1 cellular context compared by ENCODE assay signal in the genomic region with DNA sequence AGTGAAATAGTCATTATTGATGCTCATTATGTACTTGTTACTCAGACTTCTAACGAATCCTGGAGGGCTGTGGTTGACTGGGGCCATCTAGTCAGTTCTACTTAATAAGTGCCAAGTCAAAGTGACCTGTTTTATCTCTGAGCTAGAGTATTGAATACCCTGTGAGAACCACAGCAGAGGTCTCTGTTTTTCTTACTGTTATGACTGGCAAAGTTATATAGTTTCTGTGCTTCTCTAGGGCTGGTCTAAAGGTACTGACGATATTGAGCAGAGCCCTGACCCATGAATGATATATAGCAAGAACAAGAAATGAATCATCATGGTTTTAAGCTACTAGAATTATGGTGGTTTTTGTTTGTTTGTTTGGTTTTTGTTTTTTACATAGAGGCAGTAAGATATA.
A peak's percentile ranks its signal among the peaks of the same experiment; 100 is the strongest.
TF ChIP-seq lines count a peak whose summit lies in the region.

No MANE protein-coding gene starts in this region.

TF ChIP-seq in GM12878, 131 proteins besides CTCF, POLR2A, EP300 and RAD21 (continued from another document):
- TF ChIP-seq ATF2 (IDR thresholded peaks at IDR 0.05; ENCODE audit: low read length), result peak; percentile 62
- TF ChIP-seq STAT1 (conservative IDR thresholded peaks at IDR 0.05), result no peak
- no peak for TF ChIP-seq ZNF384 (IDR thresholded peaks at IDR 0.05; ENCODE audit: borderline replicate concordance, low read depth, low read length)
- no peak for TF ChIP-seq KAT2A (conservative IDR thresholded peaks at IDR 0.05; ENCODE audit: control insufficient read depth, low read depth, low read length)
- TF ChIP-seq, protein P1, sequence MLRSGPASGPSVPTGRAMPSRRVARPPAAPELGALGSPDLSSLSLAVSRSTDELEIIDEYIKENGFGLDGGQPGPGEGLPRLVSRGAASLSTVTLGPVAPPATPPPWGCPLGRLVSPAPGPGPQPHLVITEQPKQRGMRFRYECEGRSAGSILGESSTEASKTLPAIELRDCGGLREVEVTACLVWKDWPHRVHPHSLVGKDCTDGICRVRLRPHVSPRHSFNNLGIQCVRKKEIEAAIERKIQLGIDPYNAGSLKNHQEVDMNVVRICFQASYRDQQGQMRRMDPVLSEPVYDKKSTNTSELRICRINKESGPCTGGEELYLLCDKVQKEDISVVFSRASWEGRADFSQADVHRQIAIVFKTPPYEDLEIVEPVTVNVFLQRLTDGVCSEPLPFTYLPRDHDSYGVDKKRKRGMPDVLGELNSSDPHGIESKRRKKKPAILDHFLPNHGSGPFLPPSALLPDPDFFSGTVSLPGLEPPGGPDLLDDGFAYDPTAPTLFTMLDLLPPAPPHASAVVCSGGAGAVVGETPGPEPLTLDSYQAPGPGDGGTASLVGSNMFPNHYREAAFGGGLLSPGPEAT (IDR thresholded peaks at IDR 0.05; ENCODE audit: low read depth), result no peak
- TF ChIP-seq RUNX3 (IDR thresholded peaks at IDR 0.05; ENCODE audit: low read length), result peak; percentile 83
- no peak for TF ChIP-seq TBL1XR1 (IDR thresholded peaks at IDR 0.05; ENCODE audit: low read depth, low read length)
- TF ChIP-seq ZNF217 (IDR thresholded peaks at IDR 0.05), result no peak
- no peak for TF ChIP-seq SMAD5 (IDR thresholded peaks at IDR 0.05; ENCODE audit: low read depth)
- TF ChIP-seq MEF2B (IDR thresholded peaks at IDR 0.05; ENCODE audit: partially characterized antibody, poor library complexity, severe bottlenecking), result no peak
- TF ChIP-seq, protein P2, sequence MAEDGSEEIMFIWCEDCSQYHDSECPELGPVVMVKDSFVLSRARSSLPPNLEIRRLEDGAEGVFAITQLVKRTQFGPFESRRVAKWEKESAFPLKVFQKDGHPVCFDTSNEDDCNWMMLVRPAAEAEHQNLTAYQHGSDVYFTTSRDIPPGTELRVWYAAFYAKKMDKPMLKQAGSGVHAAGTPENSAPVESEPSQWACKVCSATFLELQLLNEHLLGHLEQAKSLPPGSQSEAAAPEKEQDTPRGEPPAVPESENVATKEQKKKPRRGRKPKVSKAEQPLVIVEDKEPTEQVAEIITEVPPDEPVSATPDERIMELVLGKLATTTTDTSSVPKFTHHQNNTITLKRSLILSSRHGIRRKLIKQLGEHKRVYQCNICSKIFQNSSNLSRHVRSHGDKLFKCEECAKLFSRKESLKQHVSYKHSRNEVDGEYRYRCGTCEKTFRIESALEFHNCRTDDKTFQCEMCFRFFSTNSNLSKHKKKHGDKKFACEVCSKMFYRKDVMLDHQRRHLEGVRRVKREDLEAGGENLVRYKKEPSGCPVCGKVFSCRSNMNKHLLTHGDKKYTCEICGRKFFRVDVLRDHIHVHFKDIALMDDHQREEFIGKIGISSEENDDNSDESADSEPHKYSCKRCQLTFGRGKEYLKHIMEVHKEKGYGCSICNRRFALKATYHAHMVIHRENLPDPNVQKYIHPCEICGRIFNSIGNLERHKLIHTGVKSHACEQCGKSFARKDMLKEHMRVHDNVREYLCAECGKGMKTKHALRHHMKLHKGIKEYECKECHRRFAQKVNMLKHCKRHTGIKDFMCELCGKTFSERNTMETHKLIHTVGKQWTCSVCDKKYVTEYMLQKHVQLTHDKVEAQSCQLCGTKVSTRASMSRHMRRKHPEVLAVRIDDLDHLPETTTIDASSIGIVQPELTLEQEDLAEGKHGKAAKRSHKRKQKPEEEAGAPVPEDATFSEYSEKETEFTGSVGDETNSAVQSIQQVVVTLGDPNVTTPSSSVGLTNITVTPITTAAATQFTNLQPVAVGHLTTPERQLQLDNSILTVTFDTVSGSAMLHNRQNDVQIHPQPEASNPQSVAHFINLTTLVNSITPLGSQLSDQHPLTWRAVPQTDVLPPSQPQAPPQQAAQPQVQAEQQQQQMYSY (CRISPR knock-in tag; IDR thresholded peaks at IDR 0.05), result no peak
- TF ChIP-seq ZZZ3 (IDR thresholded peaks at IDR 0.05; ENCODE audit: control insufficient read depth, insufficient read length, low read depth), result no peak
- TF ChIP-seq HCFC1 (IDR thresholded peaks at IDR 0.05; ENCODE audit: low read length), result no peak
- TF ChIP-seq CHD2 (IDR thresholded peaks at IDR 0.05; ENCODE audit: borderline replicate concordance, low read depth, low read length), result no peak
- TF ChIP-seq CBFB (IDR thresholded peaks at IDR 0.05; ENCODE audit: low read depth), result no peak
- 0 out of 2 replicates have a peak, but pooled peaks have one; percentile 33 for TF ChIP-seq FOXM1 (IDR thresholded peaks at IDR 0.05; ENCODE audit: low read depth, low read length)
- no peak for TF ChIP-seq SREBF2 (IDR thresholded peaks at IDR 0.05; ENCODE audit: low read length)
- peak; percentile 23; the same call in 1 of the 2 replicates for TF ChIP-seq GABPA (IDR thresholded peaks at IDR 0.05; ENCODE audit: low read depth)
- no peak for TF ChIP-seq SUPT20H (IDR thresholded peaks at IDR 0.05; ENCODE audit: borderline replicate concordance, control insufficient read depth, low read depth, low read length)
- TF ChIP-seq EGR1 (IDR thresholded peaks at IDR 0.05; ENCODE audit: borderline replicate concordance in 1 of 2, low read depth in 2 of 2, low read length in 2 of 2), result no peak
- no peak for TF ChIP-seq BCL3 (IDR thresholded peaks at IDR 0.05; ENCODE audit: borderline replicate concordance, insufficient read depth, low read depth, low read length, poor library complexity, severe bottlenecking)
- TF ChIP-seq JUNB (IDR thresholded peaks at IDR 0.05), result peak; percentile 96
- TF ChIP-seq NFXL1 (IDR thresholded peaks at IDR 0.05; ENCODE audit: borderline replicate concordance), result no peak
- no peak for TF ChIP-seq NFYA (IDR thresholded peaks at IDR 0.05; ENCODE audit: borderline replicate concordance, low read depth, low read length)
- TF ChIP-seq TARDBP (IDR thresholded peaks at IDR 0.05; ENCODE audit: borderline replicate concordance), result no peak
- peak; percentile 75; the same call in 1 of the 2 replicates for TF ChIP-seq IRF4 (IDR thresholded peaks at IDR 0.05; ENCODE audit: low read depth, low read length)
- TF ChIP-seq USF2 (IDR thresholded peaks at IDR 0.05; ENCODE audit: borderline replicate concordance, low read depth, low read length), result no peak
- TF ChIP-seq ZNF622 (IDR thresholded peaks at IDR 0.05), result no peak
- no peak for TF ChIP-seq ESRRA (IDR thresholded peaks at IDR 0.05; ENCODE audit: low read length)
- TF ChIP-seq TCF3 (IDR thresholded peaks at IDR 0.05; ENCODE audit: borderline replicate concordance, insufficient read depth, low read depth, low read length), result no peak
- 0 out of 2 replicates have a peak, but pooled peaks have one; percentile 31 for TF ChIP-seq BMI1 (IDR thresholded peaks at IDR 0.05; ENCODE audit: borderline replicate concordance)
- no peak for TF ChIP-seq RELA (IDR thresholded peaks at IDR 0.05; ENCODE audit: borderline replicate concordance, partially characterized antibody)
- TF ChIP-seq YBX1 (IDR thresholded peaks at IDR 0.05), result no peak
- 0 out of 2 replicates have a peak, but pooled peaks have one; percentile 30 for TF ChIP-seq DPF2 (IDR thresholded peaks at IDR 0.05)
- peak; percentile 61 for TF ChIP-seq BCL11A (IDR thresholded peaks at IDR 0.05; ENCODE audit: low read depth, low read length)
- TF ChIP-seq HDAC2 (IDR thresholded peaks at IDR 0.05), result no peak
- TF ChIP-seq HDAC6 (IDR thresholded peaks at IDR 0.05; ENCODE audit: unreplicated experiment), result no peak
- TF ChIP-seq PML (IDR thresholded peaks at IDR 0.05; ENCODE audit: low read length), result no peak
- no peak for TF ChIP-seq CHD1 (IDR thresholded peaks at IDR 0.05; ENCODE audit: low read depth, low read length)
- TF ChIP-seq RAD51 (IDR thresholded peaks at IDR 0.05), result no peak
- TF ChIP-seq JUND (IDR thresholded peaks at IDR 0.05; ENCODE audit: low read depth, low read length), result no peak
- peak; percentile 64; the same call in 1 of the 2 replicates for TF ChIP-seq CREM (IDR thresholded peaks at IDR 0.05; ENCODE audit: low read depth)
- TF ChIP-seq MTA2 (IDR thresholded peaks at IDR 0.05; ENCODE audit: low read depth), result peak; percentile 74
- no peak for TF ChIP-seq MTA3 (IDR thresholded peaks at IDR 0.05; ENCODE audit: borderline replicate concordance, low read length)
- no peak for TF ChIP-seq CEBPB (IDR thresholded peaks at IDR 0.05; ENCODE audit: borderline replicate concordance in 1 of 2, low read depth in 2 of 2, low read length in 2 of 2)
- TF ChIP-seq NFIC (IDR thresholded peaks at IDR 0.05; ENCODE audit: low read depth, low read length), result peak; percentile 68; the same call in 1 of the 2 replicates
TF ChIP-seq in GM12878: peak in this region for 14.
